19 cellular contexts compared by ENCODE assay signal in genomic region chr15:95698230-95698629, GRCh38.
DNase-seq lines count a peak whose midpoint lies in the region; ATAC-seq, FAIRE-seq and TF ChIP-seq lines count a peak whose summit lies in the region.
"Had no signal": no experiment of that assay in that cellular context is flagged by ENCODE, and none has a peak within 500 bp of the region (broad histone marks: within the 10 kb centered on the region; RNA-seq: fewer than 3 reads in every experiment).

No MANE protein-coding gene starts in this region.

- intact Hi-C loops in K562 (cut with micrococcal nuclease): no loop called here

- H3K9me1 ChIP-seq in K562 (ENCODE audit: control insufficient read depth, insufficient read depth, low read length): no peaks in the 10 kb centered on the region

- no peak overlapping the region for H3K4me2 ChIP-seq in K562 (ENCODE audit: insufficient read depth, low read length)
- H3K4me2 ChIP-seq: A549 had no signal

- POLR2A ChIA-PET in K562 (lab: Yijun Ruan, JAX): interaction anchor here (0.7 to 1.5 kb wide), 4 partner anchors 10 to 18 kb away, joined by 3 to 4 read pairs (median 4); no protein-coding TSS in a partner anchor

- H3K27ac ChIP-seq in SJCRH30 (no peak overlapping the region; the same call in 1 of the 2 replicates), K562 (ENCODE audit: extremely low read depth, low read depth, low read length) (no peak overlapping the region), brain microvascular endothelial cell (no peak overlapping the region)
- H3K27ac ChIP-seq: 22Rv1, A549, C4-2B, HL-60 had no signal

- H3K79me2 ChIP-seq in K562 (ENCODE audit: control insufficient read depth, insufficient read depth, low read length): peaks cover 14% of the 10 kb centered on the region

- H3K9me3 ChIP-seq in SJCRH30 (replicated peaks) (peaks cover 24% of the 10 kb centered on the region), K562 (replicated peaks; ENCODE audit: control insufficient read depth, insufficient read depth, low read depth, low read length) (peaks cover 33% of the 10 kb centered on the region)

- peak; percentile 61 for FAIRE-seq in K562 (lab: Jason Lieb, UNC)
- FAIRE-seq: GM12878, H1 had no signal

- WGBS in K562 (ENCODE audit: insufficient coverage, low coverage, missing lambda C conversion rate): 35% methylated on average over 2 of the region's 2 CpGs

- no peak for TF ChIP-seq RAD21 in K562 (CRISPR knock-in tag; conservative IDR thresholded peaks at IDR 0.05 in 1 of 2, IDR thresholded peaks at IDR 0.05 in 1 of 2)

- ATAC-seq in K562: no peak
- ATAC-seq in GM19324 (IDR thresholded peaks at IDR 0.05; ENCODE audit: low FRiP score, unreplicated experiment): no peak
- no peak for ATAC-seq in HG02798 (IDR thresholded peaks at IDR 0.05; ENCODE audit: poor library complexity, unreplicated experiment)
- ATAC-seq: A549, GM12878 had no signal

- TF ChIP-seq POLR2A in K562 (conservative IDR thresholded peaks at IDR 0.05): no peak

- no peaks in the 10 kb centered on the region for H4K20me1 ChIP-seq in K562 (replicated peaks; ENCODE audit: control insufficient read depth, insufficient read depth, low read length)

- BruUV-seq in K562 (replicated peaks; lab: Mats Ljungman, UMichigan): no TSS peak

- H2AFZ ChIP-seq in K562 (ENCODE audit: low read depth, low read length): no peak overlapping the region

- H3K27me3 ChIP-seq in SJCRH30 (no peaks in the 10 kb centered on the region), K562 (ENCODE audit: control insufficient read depth in 2 of 2, insufficient read depth in 2 of 2, low read length in 2 of 2) (no peaks in the 10 kb centered on the region), brain microvascular endothelial cell (replicated peaks) (no peaks in the 10 kb centered on the region)

- in situ Hi-C loops in K562 (cut with MboI) (no loop called here), brain microvascular endothelial cell (cut with HindIII; ENCODE audit: low pct_ligation_motif_present, low sequenced_read_pairs) (no loop called here)

- DNase-seq in CMK (ENCODE audit: low read depth) (peak; percentile 71), SJCRH30 (peak; percentile 9 to 23), K562 (ENCODE audit: extremely low read depth in 1 of 4, low spot score in 3 of 4) (peak in 2 of 4 experiments; percentile 22 to 32), iris pigment epithelial cell (ENCODE audit: low read depth) (peak; percentile 16), brain microvascular endothelial cell (no peak)
- DNase-seq in central memory CD4-positive, alpha-beta T cell: no peak
- DNase-seq: AML-193; Calu3; CD4-positive, alpha-beta T cell; DMS79 treated with DMSO at 0.1 percent for 48 hours; H9 had no signal

- TF ChIP-seq CTCF in K562 (IDR thresholded peaks at IDR 0.05 in 2 of 3, conservative IDR thresholded peaks at IDR 0.05 in 1 of 3; ENCODE audit: insufficient read depth in 2 of 3, low read depth in 1 of 3, low read length in 3 of 3): no peak
- TF ChIP-seq CTCF in brain microvascular endothelial cell (IDR thresholded peaks at IDR 0.05; ENCODE audit: low read depth, low read length, missing control alignments): no peak

- TF ChIP-seq EP300 in K562 (IDR thresholded peaks at IDR 0.05; ENCODE audit: low read length): peak; percentile 80

- H3K4me1 ChIP-seq in SJCRH30 (peaks cover 6% of the 10 kb centered on the region; the same call in 1 of the 2 replicates), K562 (replicated peaks in 1 of 2; ENCODE audit: control insufficient read depth in 2 of 2, insufficient read depth in 2 of 2, low read length in 2 of 2) (peaks cover 0 to 3% of the 10 kb centered on the region in 2 experiments; a peak in 2 of 5 replicates)
- H3K4me1 ChIP-seq: A549 had no signal

- H3K4me3 ChIP-seq in SJCRH30 (no peak overlapping the region), K562 (no peak overlapping the region), brain microvascular endothelial cell (ENCODE audit: low read depth, low read length) (no peak overlapping the region)
- H3K4me3 ChIP-seq: A549, GM12878 had no signal

- CTCF ChIA-PET in K562 (lab: Yijun Ruan, JAX; ENCODE audit: low intra/inter-chr PET ratio): no interaction called here

- H3K36me3 ChIP-seq in SJCRH30 (no peaks in the 10 kb centered on the region), K562 (ENCODE audit: control insufficient read depth, insufficient read depth, low read length) (peaks cover 21% of the 10 kb centered on the region), brain microvascular endothelial cell (replicated peaks) (no peaks in the 10 kb centered on the region)

- H3K9ac ChIP-seq in K562 (ENCODE audit: insufficient read depth in 1 of 2, low read depth in 2 of 2, low read length in 2 of 2): no peak overlapping the region

TF ChIP-seq in K562, 482 proteins besides CTCF, POLR2A, EP300 and RAD21 (continues in another document):
- TF ChIP-seq TEAD1 (CRISPR knock-in tag; IDR thresholded peaks at IDR 0.05) (peak in 1 of 2 experiments; percentile 93; a peak in 2 of 4 replicates), TRIM24 (IDR thresholded peaks at IDR 0.05) (peak; percentile 67 to 88), SIX5 (IDR thresholded peaks at IDR 0.05; ENCODE audit: borderline replicate concordance in 1 of 2, insufficient read depth in 1 of 2, low read depth in 1 of 2, low read length in 2 of 2) (no peak), SMARCE1 (IDR thresholded peaks at IDR 0.05) (peak; percentile 77; the same call in 1 of the 2 replicates), HES1 (IDR thresholded peaks at IDR 0.05; ENCODE audit: low read depth) (peak; percentile 28; the same call in 1 of the 2 replicates), CTBP1 (IDR thresholded peaks at IDR 0.05; ENCODE audit: borderline replicate concordance) (peak; percentile 32; the same call in 1 of the 2 replicates), FOSL1 (tag; conservative IDR thresholded peaks at IDR 0.05) (peak; percentile 67), NCOR1 (IDR thresholded peaks at IDR 0.05) (peak; percentile 70), DPF2 (IDR thresholded peaks at IDR 0.05) (peak; percentile 64), KLF16 (IDR thresholded peaks at IDR 0.05) (peak; percentile 57; the same call in 1 of the 2 replicates), FOXK2 (conservative IDR thresholded peaks at IDR 0.05 in 1 of 2, IDR thresholded peaks at IDR 0.05 in 1 of 2; ENCODE audit: low read depth in 2 of 2) (0 out of 4 replicates have a peak, but pooled peaks of 1 of the 2 experiments have one; percentile 15), ARID1B (IDR thresholded peaks at IDR 0.05) (peak; percentile 89), PML (IDR thresholded peaks at IDR 0.05; ENCODE audit: low read length) (peak; percentile 60; the same call in 1 of the 2 replicates), MTA3 (IDR thresholded peaks at IDR 0.05; ENCODE audit: borderline replicate concordance) (0 out of 2 replicates have a peak, but pooled peaks have one; percentile 23), ZNF644 (tag; IDR thresholded peaks at IDR 0.05; ENCODE audit: low read depth) (no peak; the same call in 1 of the 2 replicates), DACH1 (IDR thresholded peaks at IDR 0.05; ENCODE audit: partially characterized antibody) (no peak), CHAMP1 (IDR thresholded peaks at IDR 0.05) (peak; percentile 83), TAL1 (IDR thresholded peaks at IDR 0.05) (peak; percentile 88), CBFA2T3 (IDR thresholded peaks at IDR 0.05) (peak; percentile 85), ESRRA (IDR thresholded peaks at IDR 0.05; ENCODE audit: borderline replicate concordance, low read depth) (peak; percentile 15; the same call in 1 of the 2 replicates), GABPA (tag; conservative IDR thresholded peaks at IDR 0.05; ENCODE audit: low read depth) (no peak), CBFA2T2 (conservative IDR thresholded peaks at IDR 0.05) (peak; percentile 80), SOX6 (IDR thresholded peaks at IDR 0.05) (peak; percentile 89), TCF3 (CRISPR knock-in tag; IDR thresholded peaks at IDR 0.05) (peak; percentile 65), NONO (IDR thresholded peaks at IDR 0.05; ENCODE audit: low read depth in 2 of 2, low read length in 1 of 2) (no peak), HBP1 (CRISPR knock-in tag; IDR thresholded peaks at IDR 0.05) (no peak)

Comparison
In these comparisons a context has a peak if more than half of its experiments do, and no peak if none do; other contexts are left out.
1. DNase-seq: peak in CMK (single experiment), SJCRH30 (2 of 2) and iris pigment epithelial cell (single experiment); none in brain microvascular endothelial cell (single experiment) and central memory CD4-positive, alpha-beta T cell (single experiment).